ENCODE assay signal across 1 cellular context in the genomic region with DNA sequence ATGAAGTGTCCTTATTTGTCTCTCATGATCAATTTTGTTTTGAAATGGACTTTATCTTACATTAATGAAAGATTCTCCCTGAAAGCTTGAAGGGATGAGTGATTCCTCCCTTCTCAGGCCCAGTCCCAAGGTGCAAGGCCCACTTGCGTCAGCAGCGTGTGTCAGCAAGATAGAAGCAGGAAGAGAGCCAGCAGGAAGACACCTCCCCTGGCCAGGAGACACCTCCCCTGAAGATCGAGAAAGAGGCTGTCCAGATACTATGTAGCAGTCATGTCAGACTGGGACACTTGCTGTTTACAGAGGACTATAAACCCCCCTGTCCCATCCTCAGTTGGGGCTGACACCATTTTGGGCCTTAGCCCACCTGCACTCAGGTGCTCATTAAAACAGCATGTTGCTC.
TF ChIP-seq lines count a peak whose summit lies in the region.

No MANE protein-coding gene starts in this region.

TF ChIP-seq in K562, 482 proteins besides CTCF, POLR2A, EP300 and RAD21 (continued from another document):
- TF ChIP-seq IRF2 (CRISPR knock-in tag; IDR thresholded peaks at IDR 0.05) (no peak), CREBBP (IDR thresholded peaks at IDR 0.05; ENCODE audit: low read depth, low read length) (no peak), ZNF707 (CRISPR knock-in tag; conservative IDR thresholded peaks at IDR 0.05) (no peak), PRMT5 (CRISPR knock-in tag; IDR thresholded peaks at IDR 0.05) (no peak), L3MBTL2 (IDR thresholded peaks at IDR 0.05) (peak; percentile 39; the same call in 1 of the 2 replicates), TRIM28 (IDR thresholded peaks at IDR 0.05) (no peak), MEIS2 (IDR thresholded peaks at IDR 0.05; ENCODE audit: partially characterized antibody) (peak; percentile 5), ZNF316 (IDR thresholded peaks at IDR 0.05) (no peak), SRSF7 (optimal IDR thresholded peaks at IDR 0.05; ENCODE audit: low read depth, low read length) (no peak), ELK1 (CRISPR knock-in tag; IDR thresholded peaks at IDR 0.05) (no peak), PHF8 (IDR thresholded peaks at IDR 0.05; ENCODE audit: borderline replicate concordance, low read length) (no peak), CEBPB (tag; IDR thresholded peaks at IDR 0.05) (peak; percentile 27; the same call in 1 of the 2 replicates), SLC30A9 (CRISPR knock-in tag; IDR thresholded peaks at IDR 0.05) (no peak), SP1 (CRISPR knock-in tag; IDR thresholded peaks at IDR 0.05) (no peak), MAX (CRISPR knock-in tag; IDR thresholded peaks at IDR 0.05) (no peak), FOXJ2 (tag; IDR thresholded peaks at IDR 0.05) (no peak), NRF1 (conservative IDR thresholded peaks at IDR 0.05 in 1 of 2, IDR thresholded peaks at IDR 0.05 in 1 of 2) (0 out of 4 replicates have a peak, but pooled peaks of 1 of the 2 experiments have one; percentile 19), BCL6 (CRISPR knock-in tag; IDR thresholded peaks at IDR 0.05) (no peak), CCAR2 (IDR thresholded peaks at IDR 0.05; ENCODE audit: low read depth, low read length) (no peak), NELFE (IDR thresholded peaks at IDR 0.05; ENCODE audit: insufficient read depth, insufficient read length) (no peak)
- TF ChIP-seq, protein P1, sequence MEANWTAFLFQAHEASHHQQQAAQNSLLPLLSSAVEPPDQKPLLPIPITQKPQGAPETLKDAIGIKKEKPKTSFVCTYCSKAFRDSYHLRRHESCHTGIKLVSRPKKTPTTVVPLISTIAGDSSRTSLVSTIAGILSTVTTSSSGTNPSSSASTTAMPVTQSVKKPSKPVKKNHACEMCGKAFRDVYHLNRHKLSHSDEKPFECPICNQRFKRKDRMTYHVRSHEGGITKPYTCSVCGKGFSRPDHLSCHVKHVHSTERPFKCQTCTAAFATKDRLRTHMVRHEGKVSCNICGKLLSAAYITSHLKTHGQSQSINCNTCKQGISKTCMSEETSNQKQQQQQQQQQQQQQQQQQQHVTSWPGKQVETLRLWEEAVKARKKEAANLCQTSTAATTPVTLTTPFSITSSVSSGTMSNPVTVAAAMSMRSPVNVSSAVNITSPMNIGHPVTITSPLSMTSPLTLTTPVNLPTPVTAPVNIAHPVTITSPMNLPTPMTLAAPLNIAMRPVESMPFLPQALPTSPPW (CRISPR knock-in tag; IDR thresholded peaks at IDR 0.05), result no peak
- TF ChIP-seq, protein P2, sequence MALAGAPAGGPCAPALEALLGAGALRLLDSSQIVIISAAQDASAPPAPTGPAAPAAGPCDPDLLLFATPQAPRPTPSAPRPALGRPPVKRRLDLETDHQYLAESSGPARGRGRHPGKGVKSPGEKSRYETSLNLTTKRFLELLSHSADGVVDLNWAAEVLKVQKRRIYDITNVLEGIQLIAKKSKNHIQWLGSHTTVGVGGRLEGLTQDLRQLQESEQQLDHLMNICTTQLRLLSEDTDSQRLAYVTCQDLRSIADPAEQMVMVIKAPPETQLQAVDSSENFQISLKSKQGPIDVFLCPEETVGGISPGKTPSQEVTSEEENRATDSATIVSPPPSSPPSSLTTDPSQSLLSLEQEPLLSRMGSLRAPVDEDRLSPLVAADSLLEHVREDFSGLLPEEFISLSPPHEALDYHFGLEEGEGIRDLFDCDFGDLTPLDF (CRISPR knock-in tag; IDR thresholded peaks at IDR 0.05), result no peak
- TF ChIP-seq, protein P3, sequence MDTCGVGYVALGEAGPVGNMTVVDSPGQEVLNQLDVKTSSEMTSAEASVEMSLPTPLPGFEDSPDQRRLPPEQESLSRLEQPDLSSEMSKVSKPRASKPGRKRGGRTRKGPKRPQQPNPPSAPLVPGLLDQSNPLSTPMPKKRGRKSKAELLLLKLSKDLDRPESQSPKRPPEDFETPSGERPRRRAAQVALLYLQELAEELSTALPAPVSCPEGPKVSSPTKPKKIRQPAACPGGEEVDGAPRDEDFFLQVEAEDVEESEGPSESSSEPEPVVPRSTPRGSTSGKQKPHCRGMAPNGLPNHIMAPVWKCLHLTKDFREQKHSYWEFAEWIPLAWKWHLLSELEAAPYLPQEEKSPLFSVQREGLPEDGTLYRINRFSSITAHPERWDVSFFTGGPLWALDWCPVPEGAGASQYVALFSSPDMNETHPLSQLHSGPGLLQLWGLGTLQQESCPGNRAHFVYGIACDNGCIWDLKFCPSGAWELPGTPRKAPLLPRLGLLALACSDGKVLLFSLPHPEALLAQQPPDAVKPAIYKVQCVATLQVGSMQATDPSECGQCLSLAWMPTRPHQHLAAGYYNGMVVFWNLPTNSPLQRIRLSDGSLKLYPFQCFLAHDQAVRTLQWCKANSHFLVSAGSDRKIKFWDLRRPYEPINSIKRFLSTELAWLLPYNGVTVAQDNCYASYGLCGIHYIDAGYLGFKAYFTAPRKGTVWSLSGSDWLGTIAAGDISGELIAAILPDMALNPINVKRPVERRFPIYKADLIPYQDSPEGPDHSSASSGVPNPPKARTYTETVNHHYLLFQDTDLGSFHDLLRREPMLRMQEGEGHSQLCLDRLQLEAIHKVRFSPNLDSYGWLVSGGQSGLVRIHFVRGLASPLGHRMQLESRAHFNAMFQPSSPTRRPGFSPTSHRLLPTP (IDR thresholded peaks at IDR 0.05; ENCODE audit: borderline replicate concordance, extremely low read depth, insufficient read length), result no peak
- TF ChIP-seq, protein P4, sequence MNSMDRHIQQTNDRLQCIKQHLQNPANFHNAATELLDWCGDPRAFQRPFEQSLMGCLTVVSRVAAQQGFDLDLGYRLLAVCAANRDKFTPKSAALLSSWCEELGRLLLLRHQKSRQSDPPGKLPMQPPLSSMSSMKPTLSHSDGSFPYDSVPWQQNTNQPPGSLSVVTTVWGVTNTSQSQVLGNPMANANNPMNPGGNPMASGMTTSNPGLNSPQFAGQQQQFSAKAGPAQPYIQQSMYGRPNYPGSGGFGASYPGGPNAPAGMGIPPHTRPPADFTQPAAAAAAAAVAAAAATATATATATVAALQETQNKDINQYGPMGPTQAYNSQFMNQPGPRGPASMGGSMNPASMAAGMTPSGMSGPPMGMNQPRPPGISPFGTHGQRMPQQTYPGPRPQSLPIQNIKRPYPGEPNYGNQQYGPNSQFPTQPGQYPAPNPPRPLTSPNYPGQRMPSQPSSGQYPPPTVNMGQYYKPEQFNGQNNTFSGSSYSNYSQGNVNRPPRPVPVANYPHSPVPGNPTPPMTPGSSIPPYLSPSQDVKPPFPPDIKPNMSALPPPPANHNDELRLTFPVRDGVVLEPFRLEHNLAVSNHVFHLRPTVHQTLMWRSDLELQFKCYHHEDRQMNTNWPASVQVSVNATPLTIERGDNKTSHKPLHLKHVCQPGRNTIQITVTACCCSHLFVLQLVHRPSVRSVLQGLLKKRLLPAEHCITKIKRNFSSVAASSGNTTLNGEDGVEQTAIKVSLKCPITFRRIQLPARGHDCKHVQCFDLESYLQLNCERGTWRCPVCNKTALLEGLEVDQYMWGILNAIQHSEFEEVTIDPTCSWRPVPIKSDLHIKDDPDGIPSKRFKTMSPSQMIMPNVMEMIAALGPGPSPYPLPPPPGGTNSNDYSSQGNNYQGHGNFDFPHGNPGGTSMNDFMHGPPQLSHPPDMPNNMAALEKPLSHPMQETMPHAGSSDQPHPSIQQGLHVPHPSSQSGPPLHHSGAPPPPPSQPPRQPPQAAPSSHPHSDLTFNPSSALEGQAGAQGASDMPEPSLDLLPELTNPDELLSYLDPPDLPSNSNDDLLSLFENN (IDR thresholded peaks at IDR 0.05; ENCODE audit: low read depth in 2 of 2, low read length in 2 of 2), result no peak
